Comparison of ENCODE assay signal across 11 cellular contexts in the genomic region with DNA sequence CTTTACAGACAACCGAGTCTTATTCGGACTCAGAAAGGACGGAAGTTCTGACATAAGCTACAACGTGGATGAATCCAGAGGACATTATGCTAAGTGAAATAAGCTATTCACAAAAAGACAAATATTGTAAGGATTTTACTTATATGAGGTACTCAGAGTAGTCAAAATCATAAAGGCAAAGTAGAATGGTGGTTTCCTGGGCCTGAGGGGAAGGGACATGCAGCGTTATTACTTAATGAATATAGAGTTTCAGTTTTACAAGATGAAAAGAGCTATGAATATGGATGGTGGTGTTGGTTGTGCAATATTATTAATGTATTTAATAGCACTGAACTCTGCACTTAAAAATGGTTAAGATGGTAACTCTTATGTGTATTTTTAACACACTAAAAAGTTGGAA.
"Had no signal": no experiment of that assay in that cellular context is flagged by ENCODE, and none has a peak within 500 bp of the region (broad histone marks: within the 10 kb centered on the region; RNA-seq: fewer than 3 reads in every experiment).

No MANE protein-coding gene starts in this region.

- ATAC-seq: GM23338, HCT116 had no signal

- H3K4me3 ChIP-seq: GM23248, GM23338, HAP-1 had no signal

- FAIRE-seq: H1, H54 had no signal

- H3K9ac ChIP-seq: GM23248 had no signal

- H3K9me3 ChIP-seq: HAP-1 had no signal

- H3K4me2 ChIP-seq: GM23338 had no signal

- H3K36me3 ChIP-seq: HAP-1 had no signal

- DNase-seq: GM23248, GOT3, H7, H9, HCEC 1CT, HFFc6 had no signal

- H2AFZ ChIP-seq: GM23248, GM23338 had no signal

- H3K4me1 ChIP-seq: HAP-1 had no signal

- H3K27ac ChIP-seq: GM23248 had no signal
